Comparison of ENCODE assay signal across 15 cellular contexts in the genomic region with DNA sequence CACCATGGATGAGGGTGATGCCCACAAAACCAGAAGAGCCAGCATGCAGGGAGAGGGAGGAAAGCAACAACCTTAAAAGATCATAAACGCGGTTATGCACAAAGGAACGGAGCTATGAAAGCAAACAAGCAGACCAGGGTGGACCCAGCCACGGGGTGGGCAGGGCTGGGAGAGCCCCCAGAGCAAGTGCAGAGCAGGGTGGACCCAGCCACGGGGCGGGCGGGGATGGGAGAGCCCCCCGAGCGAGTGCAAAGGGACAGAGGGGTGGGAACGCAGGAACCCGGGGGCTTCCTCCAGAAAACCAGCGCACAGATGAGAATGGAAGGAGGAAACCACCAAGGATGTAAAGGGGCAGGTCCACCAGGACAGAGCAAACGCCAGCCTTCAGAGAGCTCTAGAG. TPM values are rescaled to one million over a fixed set of nuclear protein-coding genes. Genes with fewer than 3 reads are reported as not detected.
DNase-seq lines count a peak whose midpoint lies in the region; ATAC-seq and TF ChIP-seq lines count a peak whose summit lies in the region.
"Had no signal": no experiment of that assay in that cellular context is flagged by ENCODE, and none has a peak within 500 bp of the region (broad histone marks: within the 10 kb centered on the region; RNA-seq: fewer than 3 reads in every experiment).

No MANE protein-coding gene starts in this region.

- peaks cover 12% of the 10 kb centered on the region for H3K36me3 Mint-ChIP-seq in central memory CD8-positive, alpha-beta T cell (ENCODE audit: insufficient read depth)

- in situ Hi-C loops in Panc1 (cut with HindIII; ENCODE audit: low pct_unique_long_range_greater_than_20kb, low sequenced_read_pairs) = no loop called here

- no TSS peak for BruUV-seq in Panc1 (replicated peaks; lab: Mats Ljungman, UMichigan)

- no peak overlapping the region for H3K18ac ChIP-seq in neuronal stem cell (ENCODE audit: low read length)

- H4K8ac ChIP-seq in neuronal stem cell (ENCODE audit: low read depth, low read length) = no peak overlapping the region

- H2AFZ ChIP-seq in neuronal stem cell (ENCODE audit: low read length) = no peak overlapping the region
- H2AFZ ChIP-seq: GM23248 had no signal

- TF ChIP-seq POLR2A in uterus (IDR thresholded peaks at IDR 0.05) = no peak
- no peak for TF ChIP-seq POLR2A in body of pancreas (IDR thresholded peaks at IDR 0.05)

- intact Hi-C loops in Panc1 (cut with micrococcal nuclease; ENCODE audit: unreplicated experiment) = no loop called here
- intact Hi-C loops in uterus (cut with DNase I; ENCODE audit: low total_unique reads) = no loop called here
- intact Hi-C loops in heart right ventricle (cut with DNase I) = no loop called here
- intact Hi-C loops in body of pancreas (cut with DNase I) = no loop called here

- ATAC-seq in Panc1 (0 out of 2 replicates have a peak, but pooled peaks have one; percentile 17), heart right ventricle (no peak), body of pancreas (no peak)
- ATAC-seq in central memory CD8-positive, alpha-beta T cell (replicated peaks; ENCODE audit: extremely low read depth, poor library complexity, severe bottlenecking) = no peak

- peak overlapping the region; percentile 76 for H3K27ac Mint-ChIP-seq in central memory CD8-positive, alpha-beta T cell (ENCODE audit: low read depth)
- H3K27ac Mint-ChIP-seq: CD4-positive, alpha-beta T cell had no signal

- no peaks in the 10 kb centered on the region for H3K4me1 ChIP-seq in Panc1 (ENCODE audit: control insufficient read depth, insufficient read depth, low read length)
- H3K4me1 ChIP-seq in neuronal stem cell (ENCODE audit: control insufficient read depth in 2 of 2, insufficient read depth in 1 of 2, low read depth in 1 of 2, low read length in 2 of 2) = peaks cover 0 to 5% of the 10 kb centered on the region in 2 donors
- H3K4me1 ChIP-seq in uterus = peaks cover 0 to 3% of the 10 kb centered on the region in 2 donors
- H3K4me1 ChIP-seq in heart right ventricle = no peaks in the 10 kb centered on the region
- H3K4me1 ChIP-seq in body of pancreas = no peaks in the 10 kb centered on the region
- H3K4me1 ChIP-seq: BE2C had no signal

- no peak overlapping the region for H3K4me2 ChIP-seq in neuronal stem cell (ENCODE audit: insufficient read depth, low read length, poor library complexity, severe bottlenecking)

- H2BK5ac ChIP-seq in neuronal stem cell (ENCODE audit: low read length) = peak overlapping the region; percentile 13

- H3K27me3 ChIP-seq in Panc1 (ENCODE audit: control insufficient read depth, insufficient read depth, low read length) (no peaks in the 10 kb centered on the region), neuronal stem cell (ENCODE audit: control insufficient read depth in 3 of 3, insufficient read depth in 3 of 3, low read depth in 1 of 3, low read length in 3 of 3) (no peaks in the 10 kb centered on the region), uterus (no peaks in the 10 kb centered on the region), heart right ventricle (no peaks in the 10 kb centered on the region), body of pancreas (no peaks in the 10 kb centered on the region)
- H3K27me3 ChIP-seq: BE2C had no signal

- H3K9me3 Mint-ChIP-seq in central memory CD8-positive, alpha-beta T cell = no peaks in the 10 kb centered on the region
- H3K9me3 Mint-ChIP-seq: CD4-positive, alpha-beta T cell had no signal

- no peak overlapping the region for H2BK15ac ChIP-seq in neuronal stem cell (ENCODE audit: low read length)

- no peak overlapping the region for H4K91ac ChIP-seq in neuronal stem cell (ENCODE audit: low read depth, low read length, poor library complexity)

- no peak for TF ChIP-seq CTCF in Panc1 (IDR thresholded peaks at IDR 0.05)
- TF ChIP-seq CTCF in uterus (IDR thresholded peaks at IDR 0.05) = no peak
- no peak for TF ChIP-seq CTCF in heart right ventricle (IDR thresholded peaks at IDR 0.05)
- TF ChIP-seq CTCF in body of pancreas (IDR thresholded peaks at IDR 0.05) = no peak

- WGBS in neuronal stem cell (ENCODE audit: extremely low coverage in 2 of 2, insufficient read length in 2 of 2, insufficient replicate concordance in 1 of 2), 2 donors = no CpG with 5 or more reads among the region's 13 CpGs
- WGBS in heart right ventricle, 2 donors = 93 to 94% methylated on average over 13 of the region's 13 CpGs
- WGBS in body of pancreas, 2 donors = 87 to 98% methylated on average over 13 of the region's 13 CpGs

- H3K23ac ChIP-seq in neuronal stem cell (ENCODE audit: low read depth, low read length, poor library complexity) = no peak overlapping the region

- no peak overlapping the region for H2BK12ac ChIP-seq in neuronal stem cell (ENCODE audit: low read length)

- H3K14ac ChIP-seq in neuronal stem cell (ENCODE audit: low read length) = no peak overlapping the region

- H3K9ac ChIP-seq in neuronal stem cell (ENCODE audit: low read depth, low read length, poor library complexity) = no peak overlapping the region
- H3K9ac ChIP-seq: GM23248 had no signal

- no peaks in the 10 kb centered on the region for H3K9me3 ChIP-seq in Panc1 (ENCODE audit: control insufficient read depth, insufficient read depth, low read depth, low read length)
- H3K9me3 ChIP-seq in neuronal stem cell (replicated peaks in 1 of 2; ENCODE audit: control insufficient read depth in 2 of 2, insufficient read depth in 1 of 2, low read depth in 1 of 2, low read length in 2 of 2) = no peaks in the 10 kb centered on the region
- H3K9me3 ChIP-seq in uterus = no peaks in the 10 kb centered on the region
- no peaks in the 10 kb centered on the region for H3K9me3 ChIP-seq in heart right ventricle
- H3K9me3 ChIP-seq in body of pancreas = no peaks in the 10 kb centered on the region
- H3K9me3 ChIP-seq: BE2C, Caco-2 had no signal

- H3K36me3 ChIP-seq in Panc1 (ENCODE audit: control insufficient read depth, insufficient read depth, low read length) = no peaks in the 10 kb centered on the region; the same call in none of the 2 replicates
- H3K36me3 ChIP-seq in neuronal stem cell (replicated peaks in 1 of 2; ENCODE audit: control insufficient read depth in 2 of 2, insufficient read depth in 2 of 2, low read length in 2 of 2) = peaks cover 16 to 72% of the 10 kb centered on the region in 2 donors
- H3K36me3 ChIP-seq in uterus = no peaks in the 10 kb centered on the region
- H3K36me3 ChIP-seq in heart right ventricle = peaks cover 0 to 85% (median 10%) of the 10 kb centered on the region in 9 donors
- H3K36me3 ChIP-seq in body of pancreas (replicated peaks in 1 of 2; ENCODE audit: insufficient read depth in 1 of 2, low read depth in 2 of 2) = no peaks in the 10 kb centered on the region

- POLR2A ChIA-PET in Panc1 (lab: Charles Lee) = no interaction called here

- no peak overlapping the region for H3K4ac ChIP-seq in neuronal stem cell (ENCODE audit: low read length)

- no peak overlapping the region for H3K4me3 Mint-ChIP-seq in central memory CD8-positive, alpha-beta T cell
- H3K4me3 Mint-ChIP-seq: CD4-positive, alpha-beta T cell had no signal

- H3K4me3 ChIP-seq in Panc1 (ENCODE audit: low read depth in 2 of 2, low read length in 2 of 2) = no peak overlapping the region
- H3K4me3 ChIP-seq in neuronal stem cell (ENCODE audit: low read length in 2 of 2) = no peak overlapping the region
- H3K4me3 ChIP-seq in uterus = no peak overlapping the region
- no peak overlapping the region for H3K4me3 ChIP-seq in heart right ventricle
- H3K4me3 ChIP-seq in body of pancreas = no peak overlapping the region
- H3K4me3 ChIP-seq: GM23248 had no signal

- CTCF ChIA-PET in Panc1 (lab: Charles Lee) = no interaction called here

- DNase-seq in Panc1 (ENCODE audit: low read depth, low spot score) (no peak), neuronal stem cell (ENCODE audit: low spot score) (no peak), uterus (no peak), middle frontal gyrus (ENCODE audit: extremely low spot score, low spot score) (no peak), heart right ventricle (no peak), body of pancreas (no peak)
- no peak for DNase-seq in central memory CD8-positive, alpha-beta T cell (ENCODE audit: low spot score in 2 of 2)
- DNase-seq: ACHN; BE2C; Caco-2; CD4-positive, alpha-beta T cell; GM23248; HCEC 1CT; IMR-90 had no signal

- H3K27me3 Mint-ChIP-seq in central memory CD8-positive, alpha-beta T cell = no peaks in the 10 kb centered on the region
- H3K27me3 Mint-ChIP-seq: CD4-positive, alpha-beta T cell had no signal

- H3K27ac ChIP-seq in Panc1 (ENCODE audit: low read length) (no peak overlapping the region), neuronal stem cell (replicated peaks; ENCODE audit: low read length) (no peak overlapping the region), uterus (peak overlapping the region; percentile 28 to 61), heart right ventricle (no peak overlapping the region), body of pancreas (no peak overlapping the region)
- H3K27ac ChIP-seq: C4-2B, GM23248 had no signal

- no peak overlapping the region for H2BK120ac ChIP-seq in neuronal stem cell (ENCODE audit: low read depth, low read length)

- no peak overlapping the region for H2AK5ac ChIP-seq in neuronal stem cell (ENCODE audit: low read depth, low read length)

- H3K4me1 Mint-ChIP-seq in central memory CD8-positive, alpha-beta T cell = no peaks in the 10 kb centered on the region

- H3K79me1 ChIP-seq in neuronal stem cell (ENCODE audit: low read depth, low read length) = no peaks in the 10 kb centered on the region

RNA-seq across cellular contexts. Expression of a gene that starts 33.2 kb away (rescaled TPM):
- total RNA-seq in Panc1 (2021; ENCODE audit: unreplicated experiment) = 63.6 TPM
- 59.2 TPM for polyA plus RNA-seq in Panc1 (2012; ENCODE audit: insufficient read length)
- 26.0 TPM for polyA plus RNA-seq in neuronal stem cell (2013, experiment 1 of 2)
- 24.0 TPM for polyA plus RNA-seq in neuronal stem cell (2013, experiment 2 of 2)
- 10 to 100 TPM in 2 of 4 donors, 1 to 10 TPM in 2; 4.4 to 88.2 (median 17.6) TPM for total RNA-seq in uterus
- total RNA-seq in heart right ventricle = 10 to 100 TPM in 8 of 10 donors, 1 to 10 TPM in 2; 7.0 to 16.2 (median 10.7) TPM
- polyA plus RNA-seq in heart right ventricle = 10 to 100 TPM in 1 of 2 donors, 1 to 10 TPM in 1; 9.4 to 34.5 TPM
- total RNA-seq in body of pancreas = 10 to 100 TPM; 24.1 to 60.3 TPM

RNA-seq across cellular contexts. Expression of a gene that starts 49.4 kb away (rescaled TPM):
- total RNA-seq in Panc1 (2021; ENCODE audit: unreplicated experiment) (581 TPM), uterus (10 to 100 TPM in 2 of 4 donors, 1 to 10 TPM in 2; 1.5 to 28.6 (median 12.2) TPM), heart right ventricle (10 to 100 TPM in 5 of 10 donors, 1 to 10 TPM in 5; 4.8 to 65.3 (median 10.1) TPM), body of pancreas (1 to 10 TPM; 2.0 to 5.4 TPM)
- 1,387 TPM for polyA plus RNA-seq in Panc1 (2012; ENCODE audit: insufficient read length)
- 3.5 TPM for polyA plus RNA-seq in neuronal stem cell (2013, experiment 1 of 2)
- 3.2 TPM for polyA plus RNA-seq in neuronal stem cell (2013, experiment 2 of 2)
- polyA plus RNA-seq in heart right ventricle = 10 to 100 TPM in 1 of 2 donors, 1 to 10 TPM in 1; 8.4 to 33.6 TPM

Comparison
In these comparisons a context has a peak if more than half of its experiments do, and no peak if none do; other contexts are left out.
1. H3K27ac ChIP-seq: peak in uterus (2 of 2); none in Panc1 (single experiment), neuronal stem cell (single experiment), heart right ventricle (0 of 10) and body of pancreas (0 of 4).